1 cellular context compared by ENCODE assay signal in the genomic region with DNA sequence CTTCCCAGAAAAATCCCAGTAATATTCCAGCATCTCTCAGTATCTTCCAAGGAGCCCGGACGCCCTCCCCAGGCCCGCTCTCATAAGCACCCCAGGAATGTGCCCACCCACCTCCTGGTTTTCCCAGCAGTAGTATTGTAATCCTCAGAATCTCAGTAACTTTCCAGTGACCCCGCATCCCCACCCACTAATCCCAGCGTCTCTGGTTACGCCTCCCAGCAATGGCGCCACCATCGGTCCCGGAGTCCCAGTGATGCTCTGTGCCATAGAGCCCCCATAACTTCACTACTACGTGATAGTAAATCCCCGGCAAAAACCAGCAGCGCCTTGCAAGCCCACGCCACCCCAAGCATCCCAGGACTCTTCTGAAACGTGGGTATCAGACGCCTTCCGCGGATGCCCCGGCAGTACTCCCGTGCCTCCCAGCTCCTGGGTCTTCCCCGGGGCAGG.
A peak's percentile ranks its signal among the peaks of the same experiment; 100 is the strongest.
TF ChIP-seq lines count a peak whose summit lies in the region.

No MANE protein-coding gene starts in this region.

TF ChIP-seq in HCT116, 20 proteins besides CTCF, POLR2A, EP300 and RAD21:
- no peak for TF ChIP-seq EZH2phosphoT487 (IDR thresholded peaks at IDR 0.05; ENCODE audit: borderline replicate concordance)
- TF ChIP-seq YY1 (IDR thresholded peaks at IDR 0.05; ENCODE audit: extremely low read depth, insufficient replicate concordance, low read depth, low read length), result peak; percentile 87
- peak; percentile 80 for TF ChIP-seq SP1 (IDR thresholded peaks at IDR 0.05; ENCODE audit: low read depth)
- TF ChIP-seq EGR1 (IDR thresholded peaks at IDR 0.05; ENCODE audit: low read depth), result peak; percentile 53
